Comparison of ENCODE assay signal across 23 cellular contexts in the genomic region with DNA sequence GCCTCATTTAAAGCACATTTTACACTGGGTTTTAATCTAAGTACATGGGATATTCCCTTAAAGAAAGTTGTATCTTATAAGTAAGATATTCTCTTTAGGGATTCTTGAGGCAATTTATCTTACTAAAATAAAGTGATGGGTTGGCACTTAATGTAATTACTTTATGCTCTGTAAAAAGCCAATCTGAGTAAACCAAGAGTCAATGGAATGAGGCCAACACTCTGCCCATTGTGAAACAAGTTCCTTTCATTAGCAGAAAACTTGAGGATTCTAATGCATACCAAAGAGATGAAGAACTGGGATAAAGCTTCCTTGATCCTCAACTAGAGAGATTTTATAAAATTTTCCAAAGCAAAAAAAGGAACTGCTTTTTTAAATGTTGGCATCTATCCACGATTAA.
DNase-seq lines count a peak whose midpoint lies in the region; ATAC-seq and TF ChIP-seq lines count a peak whose summit lies in the region.
"Had no signal": no experiment of that assay in that cellular context is flagged by ENCODE, and none has a peak within 500 bp of the region (broad histone marks: within the 10 kb centered on the region; RNA-seq: fewer than 3 reads in every experiment).

No MANE protein-coding gene starts in this region.

- H3K4me3 ChIP-seq in GM23248, result no peak overlapping the region
- H3K4me3 ChIP-seq in SK-N-SH (ENCODE audit: low read depth in 2 of 2, low read length in 1 of 2), result no peak overlapping the region
- no peak overlapping the region for H3K4me3 ChIP-seq in skeletal muscle cell (ENCODE audit: low read depth, low read length)
- H3K4me3 ChIP-seq in heart left ventricle, result no peak overlapping the region
- H3K4me3 ChIP-seq: ascending aorta, esophagus squamous epithelium, smooth muscle cell, tibial artery had no signal

- H3K79me2 ChIP-seq in GM23248 (ENCODE audit: insufficient read depth), result no peaks in the 10 kb centered on the region
- H3K79me2 ChIP-seq in SK-N-SH (ENCODE audit: insufficient read depth), result no peaks in the 10 kb centered on the region

- 73 to 74% methylated on average over 1 of the region's 1 CpG for WGBS in GM23248 (ENCODE audit: low coverage in 1 of 2, low lambda C conversion rate in 2 of 2, missing lambda C conversion rate in 2 of 2), 2 experiments
- WGBS in SK-N-SH (ENCODE audit: low lambda C conversion rate), result 17% methylated on average over 1 of the region's 1 CpG
- WGBS in heart left ventricle, 4 donors, result 74 to 90% (median 84%) methylated on average over 1 of the region's 1 CpG

- peaks cover 6% of the 10 kb centered on the region; the same call in 1 of the 2 replicates for H3F3A ChIP-seq in GM23248 (ENCODE audit: insufficient read depth)
- peaks cover 16% of the 10 kb centered on the region for H3F3A ChIP-seq in SK-N-SH (replicated peaks; ENCODE audit: insufficient read depth)

- H3K9me3 ChIP-seq in GM23248 (ENCODE audit: low read depth) (no peaks in the 10 kb centered on the region), SK-N-SH (no peaks in the 10 kb centered on the region), heart left ventricle (peaks cover 0 to 18% (median 4%) of the 10 kb centered on the region in 12 donors)
- H3K9me3 ChIP-seq: esophagus squamous epithelium had no signal

- TF ChIP-seq CTCF in SK-N-SH (IDR thresholded peaks at IDR 0.05), result no peak
- TF ChIP-seq CTCF in heart left ventricle (IDR thresholded peaks at IDR 0.05), result no peak

- H3K4me2 ChIP-seq in GM23248 (ENCODE audit: unreplicated experiment) (peak overlapping the region; percentile 27), SK-N-SH (peak overlapping the region; percentile 37; the same call in 1 of the 2 replicates)
- H3K4me2 ChIP-seq: KMS-11, smooth muscle cell had no signal

- TF ChIP-seq EP300 in SK-N-SH (IDR thresholded peaks at IDR 0.05; ENCODE audit: borderline replicate concordance in 1 of 2, low read depth in 1 of 2, low read length in 1 of 2), result peak in 1 of 2 experiments; percentile 20; a peak in 1 of 4 replicates

- in situ Hi-C loops in GM23248 (cut with MboI), result no loop called here

- H2AFZ ChIP-seq in GM23248, result no peak overlapping the region
- peak overlapping the region; percentile 42; the same call in 1 of the 2 replicates for H2AFZ ChIP-seq in SK-N-SH (ENCODE audit: low read depth)

- CTCF ChIA-PET in SK-N-SH (lab: Yijun Ruan, JAX), result interaction anchor here (1.6 kb wide), 1 partner anchor 10 kb away, joined by 3 read pairs; no protein-coding TSS in a partner anchor

- POLR2A ChIA-PET in SK-N-SH (lab: Yijun Ruan, JAX), result no interaction called here

- ATAC-seq in GM21576 (IDR thresholded peaks at IDR 0.05; ENCODE audit: unreplicated experiment), result no peak
- ATAC-seq in heart left ventricle, result no peak
- ATAC-seq: left colon; stimulated activated effector memory CD8-positive, alpha-beta T cell treated with anti-CD3 and anti-CD28 coated beads, Interleukin-12 subunit alpha, Interleukin-12 subunit beta, amount 100 ng/mL, for 72 hours had no signal

- no peak overlapping the region for H3K27ac ChIP-seq in GM23248
- peak overlapping the region in 1 of 2 experiments; percentile 60; a peak in 2 of 4 replicates for H3K27ac ChIP-seq in SK-N-SH (ENCODE audit: low read depth in 2 of 2, low read length in 1 of 2)
- no peak overlapping the region for H3K27ac ChIP-seq in heart left ventricle
- H3K27ac ChIP-seq: ascending aorta, esophagus squamous epithelium, HL-60, KMS-11, tibial artery had no signal

- H3K9ac ChIP-seq in GM23248 (no peak overlapping the region), SK-N-SH (no peak overlapping the region)
- H3K9ac ChIP-seq: KMS-11 had no signal

- peak; percentile 74 for DNase-seq in GM23248
- DNase-seq in SK-N-SH, result no peak
- peak; percentile 63 for DNase-seq in fibroblast of gingiva (ENCODE audit: low read depth)
- peak; percentile 31 for DNase-seq in skeletal muscle cell (ENCODE audit: low read depth)
- DNase-seq in cerebellar cortex (ENCODE audit: low spot score), result no peak
- DNase-seq in heart left ventricle, result no peak
- DNase-seq: activated CD4-positive, alpha-beta T cell treated with anti-CD3 and anti-CD28 coated beads for 1 hour; activated CD8-positive, alpha-beta memory T cell treated with anti-CD3 and anti-CD28 coated beads, Interleukin-2, amount 50 U/mL, for 4 hours; activated naive CD4-positive, alpha-beta T cell; CD4-positive, CD25-positive, alpha-beta regulatory T cell; DMS79 treated with DMSO at 0.1 percent for 48 hours; esophagus squamous epithelium; hypothalamus; left colon; NCI-H1417 treated with DMSO at 0.1 percent for 48 hours; SHP77 treated with DMSO at 0.1 percent for 48 hours; tibial artery had no signal

- no peaks in the 10 kb centered on the region for H3K9me2 ChIP-seq in GM23248 (ENCODE audit: insufficient read depth)
- H3K9me2 ChIP-seq in SK-N-SH, result no peaks in the 10 kb centered on the region

- H3K36me3 ChIP-seq in GM23248 (ENCODE audit: low read depth), result no peaks in the 10 kb centered on the region
- no peaks in the 10 kb centered on the region for H3K36me3 ChIP-seq in SK-N-SH (replicated peaks in 1 of 2; ENCODE audit: control insufficient read depth in 1 of 2, insufficient read depth in 2 of 2, low read length in 1 of 2)
- peaks cover 0 to 30% (median 3%) of the 10 kb centered on the region in 9 donors for H3K36me3 ChIP-seq in heart left ventricle
- H3K36me3 ChIP-seq: esophagus squamous epithelium had no signal

- TF ChIP-seq POLR2A in heart left ventricle (IDR thresholded peaks at IDR 0.05), result no peak

- intact Hi-C loops in heart left ventricle (cut with DNase I), result no loop called here

- H3K4me1 ChIP-seq in GM23248 (ENCODE audit: insufficient read depth) (peaks cover 21% of the 10 kb centered on the region), SK-N-SH (ENCODE audit: control insufficient read depth in 1 of 2, insufficient read depth in 2 of 2, low read depth in 1 of 2, low read length in 1 of 2) (peaks cover 0 to 6% of the 10 kb centered on the region in 2 experiments; a peak in 2 of 4 replicates), heart left ventricle (no peaks in the 10 kb centered on the region)
- H3K4me1 ChIP-seq: ascending aorta, esophagus squamous epithelium, tibial artery had no signal

- no peaks in the 10 kb centered on the region for H3K27me3 ChIP-seq in GM23248 (replicated peaks; ENCODE audit: insufficient read depth)
- no peaks in the 10 kb centered on the region for H3K27me3 ChIP-seq in SK-N-SH (ENCODE audit: insufficient read depth)
- no peaks in the 10 kb centered on the region for H3K27me3 ChIP-seq in heart left ventricle
- H3K27me3 ChIP-seq: ascending aorta, esophagus squamous epithelium, tibial artery had no signal

- H4K20me1 ChIP-seq in GM23248 (ENCODE audit: insufficient read depth) (no peaks in the 10 kb centered on the region), SK-N-SH (ENCODE audit: insufficient read depth) (no peaks in the 10 kb centered on the region)

- TF ChIP-seq RAD21 in SK-N-SH (IDR thresholded peaks at IDR 0.05; ENCODE audit: low read length), result no peak

TF ChIP-seq in SK-N-SH, 30 proteins besides CTCF, POLR2A, EP300 and RAD21:
- TF ChIP-seq ELF1 (IDR thresholded peaks at IDR 0.05) (no peak), GATA2 (CRISPR knock-in tag; IDR thresholded peaks at IDR 0.05) (no peak), FOXM1 (IDR thresholded peaks at IDR 0.05; ENCODE audit: low read depth) (no peak), TAF1 (IDR thresholded peaks at IDR 0.05; ENCODE audit: borderline replicate concordance, low read depth, low read length) (no peak), RXRA (IDR thresholded peaks at IDR 0.05; ENCODE audit: borderline replicate concordance, low read depth) (no peak), GABPA (IDR thresholded peaks at IDR 0.05; ENCODE audit: low read depth) (no peak), YY1 (IDR thresholded peaks at IDR 0.05; ENCODE audit: low read depth) (no peak), JUND (IDR thresholded peaks at IDR 0.05) (no peak), POLR2AphosphoS5 (IDR thresholded peaks at IDR 0.05; ENCODE audit: low read depth, low read length) (no peak), FOSL2 (IDR thresholded peaks at IDR 0.05; ENCODE audit: borderline replicate concordance, low read depth) (no peak), FOXJ3 (CRISPR knock-in tag; IDR thresholded peaks at IDR 0.05) (no peak), RCOR1 (IDR thresholded peaks at IDR 0.05; ENCODE audit: low read length) (no peak), MAX (IDR thresholded peaks at IDR 0.05; ENCODE audit: low read depth) (no peak), TCF12 (IDR thresholded peaks at IDR 0.05) (no peak)
- TF ChIP-seq, protein P1, sequence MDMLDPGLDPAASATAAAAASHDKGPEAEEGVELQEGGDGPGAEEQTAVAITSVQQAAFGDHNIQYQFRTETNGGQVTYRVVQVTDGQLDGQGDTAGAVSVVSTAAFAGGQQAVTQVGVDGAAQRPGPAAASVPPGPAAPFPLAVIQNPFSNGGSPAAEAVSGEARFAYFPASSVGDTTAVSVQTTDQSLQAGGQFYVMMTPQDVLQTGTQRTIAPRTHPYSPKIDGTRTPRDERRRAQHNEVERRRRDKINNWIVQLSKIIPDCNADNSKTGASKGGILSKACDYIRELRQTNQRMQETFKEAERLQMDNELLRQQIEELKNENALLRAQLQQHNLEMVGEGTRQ (IDR thresholded peaks at IDR 0.05; ENCODE audit: borderline replicate concordance, low read depth, low read length), result no peak
TF ChIP-seq in SK-N-SH: peak in this region for 0.

Comparison
In these comparisons a context has a peak if more than half of its experiments do, and no peak if none do; other contexts are left out.
1. DNase-seq: peak in GM23248 (single experiment), fibroblast of gingiva (single experiment) and skeletal muscle cell (single experiment); none in SK-N-SH (single experiment), cerebellar cortex (single experiment) and heart left ventricle (0 of 5).